31 cellular contexts compared by ENCODE assay signal in the genomic region with DNA sequence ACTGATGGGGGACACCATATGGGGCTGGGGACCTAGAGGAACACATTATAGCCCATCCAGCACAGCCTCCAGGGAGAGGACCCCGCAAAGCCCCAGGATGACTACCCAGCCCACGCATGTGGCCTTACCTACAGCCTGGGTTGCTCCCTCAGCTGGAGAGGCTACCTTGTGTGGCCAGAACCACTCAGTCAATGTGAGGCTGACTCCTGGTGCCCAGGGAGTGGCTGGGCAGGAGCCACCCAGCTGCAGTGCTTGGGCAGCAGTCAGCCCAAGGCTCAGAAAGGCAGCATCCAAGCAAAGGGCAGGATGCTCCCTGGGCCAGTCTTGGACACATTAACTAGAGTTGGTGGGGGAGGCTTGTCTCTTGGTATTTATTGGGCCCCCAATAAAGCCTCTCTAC.
"Had no signal": no experiment of that assay in that cellular context is flagged by ENCODE, and none has a peak within 500 bp of the region (broad histone marks: within the 10 kb centered on the region; RNA-seq: fewer than 3 reads in every experiment).

No MANE protein-coding gene starts in this region.

- H3K27ac ChIP-seq: adrenal gland, body of pancreas, breast epithelium, cardiac muscle cell, esophagus muscularis mucosa, foreskin keratinocyte, gastrocnemius medialis had no signal

- H3K27me3 ChIP-seq: body of pancreas had no signal

- DNase-seq: activated CD4-positive, alpha-beta memory T cell treated with anti-CD3 and anti-CD28 coated beads for 36 hours; activated CD4-positive, alpha-beta T cell treated with anti-CD3 and anti-CD28 coated beads for 36 hours; activated CD4-positive, alpha-beta T cell treated with anti-CD3 and anti-CD28 coated beads, Interleukin-2, amount 10 ng/mL, durations not matched to agents 24 days and 14 days; activated CD4-positive, CD25-positive, alpha-beta regulatory T cell; activated CD4-positive, CD25-positive, alpha-beta regulatory T cell treated with anti-CD3 and anti-CD28 coated beads, Interleukin-2, amount 50 U/mL, for 72 hours; activated CD8-positive, alpha-beta memory T cell treated with anti-CD3 and anti-CD28 coated beads, Interleukin-2, amount 10 ng/mL, durations not matched to agents 7 days and 5 days; activated CD8-positive, alpha-beta memory T cell treated with anti-CD3 and anti-CD28 coated beads, Interleukin-2, amount 50 U/mL, for 4 hours; activated CD8-positive, alpha-beta T cell treated with anti-CD3 and anti-CD28 coated beads, Interleukin-2, amount 10 ng/mL, durations not matched to agents 7 days and 5 days; activated effector memory CD4-positive, alpha-beta T cell treated with anti-CD3 and anti-CD28 coated beads, Interleukin-2, amount 50 U/mL, for 16 hours; activated naive CD4-positive, alpha-beta T cell treated with anti-CD3 and anti-CD28 coated beads for 36 hours; activated naive CD8-positive, alpha-beta T cell treated with anti-CD3 and anti-CD28 coated beads for 36 hours; activated naive CD8-positive, alpha-beta T cell treated with anti-CD3 and anti-CD28 coated beads, Interleukin-2, amount 50 U/mL, for 24 hours; activated T-cell treated with anti-CD3 and anti-CD28 coated beads, Interleukin-2, amount 50 U/mL, for 1 hour; activated T-cell treated with anti-CD3 and anti-CD28 coated beads, Interleukin-2, amount 50 U/mL, for 48 hours; adrenal gland; body of pancreas; central memory CD4-positive, alpha-beta T cell; cortex of kidney; dermis blood vessel endothelial cell; effector CD4-positive, alpha-beta T cell; effector memory CD8-positive, alpha-beta T cell; erythroblast; foreskin keratinocyte; gastrocnemius medialis; T-helper 2 cell had no signal

- H3K27me3 Mint-ChIP-seq: activated CD8-positive, alpha-beta memory T cell treated with anti-CD3 and anti-CD28 coated beads, Interleukin-2, amount 10 ng/mL, durations not matched to agents 7 days and 5 days had no signal

- H3K4me1 Mint-ChIP-seq: activated CD4-positive, alpha-beta T cell treated with anti-CD3 and anti-CD28 coated beads for 36 hours; activated CD4-positive, alpha-beta T cell treated with anti-CD3 and anti-CD28 coated beads, Interleukin-2, amount 10 ng/mL, durations not matched to agents 24 days and 14 days; activated CD8-positive, alpha-beta memory T cell treated with anti-CD3 and anti-CD28 coated beads, Interleukin-2, amount 10 ng/mL, durations not matched to agents 7 days and 5 days; activated naive CD4-positive, alpha-beta T cell treated with anti-CD3 and anti-CD28 coated beads, Interleukin-2, amount 50 U/mL, for 24 hours; activated naive CD8-positive, alpha-beta T cell treated with anti-CD3 and anti-CD28 coated beads for 36 hours; activated naive CD8-positive, alpha-beta T cell treated with anti-CD3 and anti-CD28 coated beads, Interleukin-2, amount 50 U/mL, for 24 hours had no signal

- H3K4me1 ChIP-seq: adrenal gland, body of pancreas, breast epithelium, foreskin keratinocyte, gastrocnemius medialis had no signal

- H3K27ac Mint-ChIP-seq: activated CD4-positive, alpha-beta memory T cell treated with anti-CD3 and anti-CD28 coated beads for 36 hours; activated CD4-positive, alpha-beta T cell treated with anti-CD3 and anti-CD28 coated beads for 36 hours; activated CD4-positive, alpha-beta T cell treated with anti-CD3 and anti-CD28 coated beads, Interleukin-2, amount 10 ng/mL, durations not matched to agents 24 days and 14 days; activated CD8-positive, alpha-beta memory T cell treated with anti-CD3 and anti-CD28 coated beads, Interleukin-2, amount 10 ng/mL, durations not matched to agents 7 days and 5 days; activated CD8-positive, alpha-beta T cell treated with anti-CD3 and anti-CD28 coated beads, Interleukin-2, amount 10 ng/mL, durations not matched to agents 7 days and 5 days; activated naive CD4-positive, alpha-beta T cell treated with anti-CD3 and anti-CD28 coated beads for 36 hours; activated naive CD4-positive, alpha-beta T cell treated with anti-CD3 and anti-CD28 coated beads, Interleukin-2, amount 50 U/mL, for 24 hours; activated naive CD8-positive, alpha-beta T cell treated with anti-CD3 and anti-CD28 coated beads for 36 hours; activated naive CD8-positive, alpha-beta T cell treated with anti-CD3 and anti-CD28 coated beads, Interleukin-2, amount 50 U/mL, for 24 hours; activated T-helper 1 cell treated with anti-CD3 and anti-CD28 coated beads, Interleukin-12 subunit alpha, Interleukin-12 subunit beta, Interleukin-2, Interleukin-4 antibody, amounts not matched to agents 30 ng/mL and 10 ng/mL and 1 ng/mL, durations not matched to agents 14 hours and 24 hours and 36 hours; activated T-helper 2 cell treated with anti-CD3 and anti-CD28 coated beads, Interferon-gamma antibody, Interleukin-2, Interleukin-4, amounts not matched to agents 10 μg/mL and 5 μg/mL and 100 μg/mL, durations not matched to agents 14 hours and 24 hours and 36 hours; effector memory CD8-positive, alpha-beta T cell had no signal

- ATAC-seq: activated CD4-positive, alpha-beta T cell treated with anti-CD3 and anti-CD28 coated beads for 36 hours; activated CD8-positive, alpha-beta memory T cell treated with anti-CD3 and anti-CD28 coated beads, Interleukin-2, amount 10 ng/mL, durations not matched to agents 7 days and 5 days; activated CD8-positive, alpha-beta T cell treated with anti-CD3 and anti-CD28 coated beads, Interleukin-2, amount 10 ng/mL, durations not matched to agents 7 days and 5 days; activated naive CD8-positive, alpha-beta T cell treated with anti-CD3 and anti-CD28 coated beads, Interleukin-2, amount 50 U/mL, for 24 hours; body of pancreas; effector memory CD8-positive, alpha-beta T cell; foreskin keratinocyte; gastrocnemius medialis had no signal

- H3K9me3 ChIP-seq: adrenal gland, body of pancreas, breast epithelium, esophagus muscularis mucosa, gastrocnemius medialis had no signal

- H3K9me3 Mint-ChIP-seq: activated CD4-positive, alpha-beta memory T cell treated with anti-CD3 and anti-CD28 coated beads for 36 hours; activated CD4-positive, alpha-beta T cell treated with anti-CD3 and anti-CD28 coated beads, Interleukin-2, amount 10 ng/mL, durations not matched to agents 24 days and 14 days; activated naive CD4-positive, alpha-beta T cell treated with anti-CD3 and anti-CD28 coated beads for 36 hours; activated naive CD4-positive, alpha-beta T cell treated with anti-CD3 and anti-CD28 coated beads, Interleukin-2, amount 50 U/mL, for 24 hours; activated naive CD8-positive, alpha-beta T cell treated with anti-CD3 and anti-CD28 coated beads for 36 hours; activated naive CD8-positive, alpha-beta T cell treated with anti-CD3 and anti-CD28 coated beads, Interleukin-2, amount 50 U/mL, for 24 hours; activated T-helper 1 cell treated with anti-CD3 and anti-CD28 coated beads, Interleukin-12 subunit alpha, Interleukin-12 subunit beta, Interleukin-2, Interleukin-4 antibody, amounts not matched to agents 30 ng/mL and 10 ng/mL and 1 ng/mL, durations not matched to agents 14 hours and 24 hours and 36 hours; activated T-helper 2 cell treated with anti-CD3 and anti-CD28 coated beads, Interferon-gamma antibody, Interleukin-2, Interleukin-4, amounts not matched to agents 10 μg/mL and 5 μg/mL and 100 μg/mL, durations not matched to agents 14 hours and 24 hours and 36 hours; effector memory CD8-positive, alpha-beta T cell had no signal

- H3K4me3 ChIP-seq: adrenal gland, body of pancreas, breast epithelium, cardiac muscle cell, esophagus muscularis mucosa, gastrocnemius medialis had no signal

- H3K36me3 ChIP-seq: adrenal gland, breast epithelium, cardiac muscle cell, esophagus muscularis mucosa, gastrocnemius medialis had no signal

- H3K4me3 Mint-ChIP-seq: activated CD4-positive, alpha-beta memory T cell treated with anti-CD3 and anti-CD28 coated beads for 36 hours; activated CD4-positive, alpha-beta T cell treated with anti-CD3 and anti-CD28 coated beads for 36 hours; activated CD4-positive, alpha-beta T cell treated with anti-CD3 and anti-CD28 coated beads, Interleukin-2, amount 10 ng/mL, durations not matched to agents 24 days and 14 days; activated CD8-positive, alpha-beta memory T cell treated with anti-CD3 and anti-CD28 coated beads, Interleukin-2, amount 10 ng/mL, durations not matched to agents 7 days and 5 days; activated CD8-positive, alpha-beta T cell treated with anti-CD3 and anti-CD28 coated beads, Interleukin-2, amount 10 ng/mL, durations not matched to agents 7 days and 5 days; activated naive CD4-positive, alpha-beta T cell treated with anti-CD3 and anti-CD28 coated beads for 36 hours; activated naive CD4-positive, alpha-beta T cell treated with anti-CD3 and anti-CD28 coated beads, Interleukin-2, amount 50 U/mL, for 24 hours; activated naive CD8-positive, alpha-beta T cell treated with anti-CD3 and anti-CD28 coated beads for 36 hours; activated naive CD8-positive, alpha-beta T cell treated with anti-CD3 and anti-CD28 coated beads, Interleukin-2, amount 50 U/mL, for 24 hours; activated T-helper 1 cell treated with anti-CD3 and anti-CD28 coated beads, Interleukin-12 subunit alpha, Interleukin-12 subunit beta, Interleukin-2, Interleukin-4 antibody, amounts not matched to agents 30 ng/mL and 10 ng/mL and 1 ng/mL, durations not matched to agents 14 hours and 24 hours and 36 hours; effector memory CD8-positive, alpha-beta T cell had no signal

- H3K36me3 Mint-ChIP-seq: activated CD4-positive, alpha-beta memory T cell treated with anti-CD3 and anti-CD28 coated beads for 36 hours; activated CD8-positive, alpha-beta memory T cell treated with anti-CD3 and anti-CD28 coated beads, Interleukin-2, amount 10 ng/mL, durations not matched to agents 7 days and 5 days; activated naive CD4-positive, alpha-beta T cell treated with anti-CD3 and anti-CD28 coated beads, Interleukin-2, amount 50 U/mL, for 24 hours; activated naive CD8-positive, alpha-beta T cell treated with anti-CD3 and anti-CD28 coated beads for 36 hours had no signal
